Comparison of ENCODE assay signal across 5 cellular contexts in genomic region chr7:85328599-85328998, GRCh38.
"Had no signal": no experiment of that assay in that cellular context is flagged by ENCODE, and none has a peak within 500 bp of the region (broad histone marks: within the 10 kb centered on the region; RNA-seq: fewer than 3 reads in every experiment).

No MANE protein-coding gene starts in this region.

- H3K27ac ChIP-seq: GM23248, KMS-11 had no signal

- H3K4me3 ChIP-seq: GM23248 had no signal

- H2AFZ ChIP-seq: GM23248 had no signal

- DNase-seq: GM23248, H9, HCEC 1CT, KBM-7 had no signal

- H3K4me2 ChIP-seq: KMS-11 had no signal

- H3K9ac ChIP-seq: GM23248, KMS-11 had no signal
